32 cellular contexts compared by ENCODE assay signal in genomic region chr20:58362117-58362516, GRCh38.
"Had no signal": no experiment of that assay in that cellular context is flagged by ENCODE, and none has a peak within 500 bp of the region (broad histone marks: within the 10 kb centered on the region; RNA-seq: fewer than 3 reads in every experiment).

No MANE protein-coding gene starts in this region.

- H3K4me1 Mint-ChIP-seq: activated CD4-positive, alpha-beta memory T cell treated with anti-CD3 and anti-CD28 coated beads, Interleukin-2, amount 10 ng/mL, durations not matched to agents 7 days and 5 days; activated CD4-positive, alpha-beta T cell treated with anti-CD3 and anti-CD28 coated beads, Interleukin-2, amount 10 ng/mL, durations not matched to agents 24 days and 14 days; activated CD8-positive, alpha-beta memory T cell treated with anti-CD3 and anti-CD28 coated beads, Interleukin-2, amount 10 ng/mL, durations not matched to agents 7 days and 5 days; activated naive CD8-positive, alpha-beta T cell treated with anti-CD3 and anti-CD28 coated beads, Interleukin-2, amount 10 ng/mL, durations not matched to agents 7 days and 5 days; central memory CD8-positive, alpha-beta T cell; stimulated activated memory B cell treated with anti-CD40 and anti-IgM and Interleukin-4, amounts not matched to agents 10 μg/mL and 1 μg/mL and 100 μg/mL, for 72 hours had no signal

- H3K4me1 ChIP-seq: suprapubic skin had no signal

- H3K27me3 Mint-ChIP-seq: activated CD4-positive, alpha-beta memory T cell treated with anti-CD3 and anti-CD28 coated beads, Interleukin-2, amount 10 ng/mL, durations not matched to agents 7 days and 5 days; activated CD4-positive, alpha-beta T cell treated with anti-CD3 and anti-CD28 coated beads, Interleukin-2, amount 10 ng/mL, durations not matched to agents 24 days and 14 days; activated CD8-positive, alpha-beta memory T cell treated with anti-CD3 and anti-CD28 coated beads, Interleukin-2, amount 10 ng/mL, durations not matched to agents 7 days and 5 days; activated naive CD8-positive, alpha-beta T cell treated with anti-CD3 and anti-CD28 coated beads, Interleukin-2, amount 10 ng/mL, durations not matched to agents 7 days and 5 days; central memory CD8-positive, alpha-beta T cell; dendritic cell treated with granulocyte-macrophage colony-stimulating factor and Interleukin-4, amounts not matched to agents 40 ng/mL and 50 ng/mL, for 4 days; progenitor cell of endocrine pancreas; stimulated activated memory B cell treated with anti-CD40 and anti-IgM and Interleukin-4, amounts not matched to agents 10 μg/mL and 1 μg/mL and 100 μg/mL, for 72 hours had no signal

- H3K27ac Mint-ChIP-seq: activated CD4-positive, alpha-beta memory T cell treated with anti-CD3 and anti-CD28 coated beads, Interleukin-2, amount 10 ng/mL, durations not matched to agents 7 days and 5 days; activated CD4-positive, alpha-beta T cell treated with anti-CD3 and anti-CD28 coated beads, Interleukin-2, amount 10 ng/mL, durations not matched to agents 24 days and 14 days; activated CD8-positive, alpha-beta memory T cell treated with anti-CD3 and anti-CD28 coated beads, Interleukin-2, amount 10 ng/mL, durations not matched to agents 7 days and 5 days; activated naive CD8-positive, alpha-beta T cell treated with anti-CD3 and anti-CD28 coated beads, Interleukin-2, amount 10 ng/mL, durations not matched to agents 7 days and 5 days; activated T-helper 2 cell treated with anti-CD3 and anti-CD28 coated beads, Interferon-gamma antibody, Interleukin-2, Interleukin-4, amounts not matched to agents 10 μg/mL and 5 μg/mL and 100 μg/mL, durations not matched to agents 14 hours and 24 hours and 36 hours; dendritic cell treated with granulocyte-macrophage colony-stimulating factor and Interleukin-4, amounts not matched to agents 40 ng/mL and 50 ng/mL, for 4 days; nephron; progenitor cell of endocrine pancreas; stimulated activated memory B cell treated with anti-CD40 and anti-IgM and Interleukin-4, amounts not matched to agents 10 μg/mL and 1 μg/mL and 100 μg/mL, for 72 hours had no signal

- H3K4me3 Mint-ChIP-seq: activated CD4-positive, alpha-beta memory T cell treated with anti-CD3 and anti-CD28 coated beads, Interleukin-2, amount 10 ng/mL, durations not matched to agents 7 days and 5 days; activated CD4-positive, alpha-beta T cell treated with anti-CD3 and anti-CD28 coated beads, Interleukin-2, amount 10 ng/mL, durations not matched to agents 24 days and 14 days; activated CD8-positive, alpha-beta memory T cell treated with anti-CD3 and anti-CD28 coated beads, Interleukin-2, amount 10 ng/mL, durations not matched to agents 7 days and 5 days; activated naive CD8-positive, alpha-beta T cell treated with anti-CD3 and anti-CD28 coated beads, Interleukin-2, amount 10 ng/mL, durations not matched to agents 7 days and 5 days; central memory CD8-positive, alpha-beta T cell; dendritic cell treated with granulocyte-macrophage colony-stimulating factor and Interleukin-4, amounts not matched to agents 40 ng/mL and 50 ng/mL, for 4 days; nephron; stimulated activated memory B cell treated with anti-CD40 and anti-IgM and Interleukin-4, amounts not matched to agents 10 μg/mL and 1 μg/mL and 100 μg/mL, for 72 hours had no signal

- H3K9me3 ChIP-seq: esophagus squamous epithelium, gastrocnemius medialis, left ventricle myocardium inferior, ovary, sigmoid colon, suprapubic skin, tibial artery, upper lobe of right lung had no signal

- H3K36me3 ChIP-seq: ovary had no signal

- H3K4me2 ChIP-seq: hepatocyte, smooth muscle cell had no signal

- H3K27ac ChIP-seq: esophagus squamous epithelium, gastrocnemius medialis, hepatocyte, left ventricle myocardium inferior, ovary, suprapubic skin, tibial artery, upper lobe of right lung had no signal

- ATAC-seq: activated CD8-positive, alpha-beta memory T cell treated with anti-CD3 and anti-CD28 coated beads, Interleukin-2, amount 10 ng/mL, durations not matched to agents 7 days and 5 days; gastrocnemius medialis; stimulated activated memory B cell treated with anti-CD40 and anti-IgM and Interleukin-4, amounts not matched to agents 10 μg/mL and 1 μg/mL and 100 μg/mL, for 72 hours; upper lobe of right lung had no signal

- H3K27me3 ChIP-seq: esophagus squamous epithelium, gastrocnemius medialis, hepatocyte, ovary, sigmoid colon, suprapubic skin, tibial artery, upper lobe of right lung had no signal

- H3K4me3 ChIP-seq: esophagus squamous epithelium, gastrocnemius medialis, hepatocyte, left ventricle myocardium inferior, lung, ovary, sigmoid colon, smooth muscle cell, suprapubic skin, tibial artery, upper lobe of right lung had no signal

- H3K79me2 ChIP-seq: hepatocyte had no signal

- DNase-seq: activated CD4-positive, alpha-beta memory T cell treated with anti-CD3 and anti-CD28 coated beads, Interleukin-2, amount 10 ng/mL, durations not matched to agents 7 days and 5 days; activated CD4-positive, alpha-beta T cell treated with anti-CD3 and anti-CD28 coated beads, Interleukin-2, amount 10 ng/mL, durations not matched to agents 24 days and 14 days; activated CD4-positive, CD25-positive, alpha-beta regulatory T cell treated with anti-CD3 and anti-CD28 coated beads, Interleukin-2, amount 50 U/mL, for 72 hours; activated CD8-positive, alpha-beta memory T cell treated with anti-CD3 and anti-CD28 coated beads, Interleukin-2, amount 10 ng/mL, durations not matched to agents 7 days and 5 days; activated naive CD4-positive, alpha-beta T cell treated with Interleukin-2 at 50 U/mL for 16 hours; activated naive CD8-positive, alpha-beta T cell treated with anti-CD3 and anti-CD28 coated beads, Interleukin-2, amount 10 ng/mL, durations not matched to agents 7 days and 5 days; activated T-cell treated with anti-CD3 and anti-CD28 coated beads, Interleukin-2, amount 50 U/mL, for 48 hours; amygdala; effector CD4-positive, alpha-beta T cell; esophagus squamous epithelium; gastrocnemius medialis; glutamatergic neuron; islet precursor cell; left ventricle myocardium inferior; ovary; retina; sigmoid colon; stimulated activated CD4-positive, alpha-beta T cell treated with anti-CD3 and anti-CD28 coated beads, Interleukin-4, amount 100 ng/mL, for 4 hours; stimulated activated CD8-positive, alpha-beta memory T cell treated with anti-CD3 and anti-CD28 coated beads, Interleukin-4, amount 100 ng/mL, for 48 hours; T-helper 2 cell; tibial artery; upper lobe of right lung had no signal

- H2AFZ ChIP-seq: hepatocyte had no signal

- H3K9me3 Mint-ChIP-seq: activated CD4-positive, alpha-beta memory T cell treated with anti-CD3 and anti-CD28 coated beads, Interleukin-2, amount 10 ng/mL, durations not matched to agents 7 days and 5 days; activated CD4-positive, alpha-beta T cell treated with anti-CD3 and anti-CD28 coated beads, Interleukin-2, amount 10 ng/mL, durations not matched to agents 24 days and 14 days; activated naive CD8-positive, alpha-beta T cell treated with anti-CD3 and anti-CD28 coated beads, Interleukin-2, amount 10 ng/mL, durations not matched to agents 7 days and 5 days; activated T-helper 2 cell treated with anti-CD3 and anti-CD28 coated beads, Interferon-gamma antibody, Interleukin-2, Interleukin-4, amounts not matched to agents 10 μg/mL and 5 μg/mL and 100 μg/mL, durations not matched to agents 14 hours and 24 hours and 36 hours; central memory CD8-positive, alpha-beta T cell; dendritic cell treated with granulocyte-macrophage colony-stimulating factor and Interleukin-4, amounts not matched to agents 40 ng/mL and 50 ng/mL, for 4 days; nephron; stimulated activated memory B cell treated with anti-CD40 and anti-IgM and Interleukin-4, amounts not matched to agents 10 μg/mL and 1 μg/mL and 100 μg/mL, for 72 hours had no signal
